ENCODE assay signal across 1 cellular context in the genomic region with DNA sequence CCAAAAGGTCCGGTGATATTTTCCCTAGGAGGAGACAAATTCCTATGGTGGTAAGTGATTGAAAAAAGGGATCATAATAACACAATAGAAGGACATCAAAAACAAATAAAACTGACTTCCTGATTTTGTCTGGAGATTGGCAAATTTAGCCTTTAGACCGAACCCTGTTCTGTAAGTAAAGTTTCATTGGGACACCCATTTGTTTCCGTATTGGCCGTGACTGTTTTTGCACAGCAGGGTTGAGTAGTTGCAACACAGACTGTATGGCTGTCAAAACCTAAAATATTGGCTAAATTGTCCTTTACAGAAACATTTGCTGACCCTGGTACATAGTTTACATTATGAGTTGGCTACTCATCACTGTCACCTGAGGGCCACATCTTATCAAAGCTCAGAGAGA.
TF ChIP-seq lines count a peak whose summit lies in the region.

No MANE protein-coding gene starts in this region.

TF ChIP-seq in HepG2, 621 proteins besides CTCF, POLR2A, EP300 and RAD21 (continued from another document):
- TF ChIP-seq, protein P1, sequence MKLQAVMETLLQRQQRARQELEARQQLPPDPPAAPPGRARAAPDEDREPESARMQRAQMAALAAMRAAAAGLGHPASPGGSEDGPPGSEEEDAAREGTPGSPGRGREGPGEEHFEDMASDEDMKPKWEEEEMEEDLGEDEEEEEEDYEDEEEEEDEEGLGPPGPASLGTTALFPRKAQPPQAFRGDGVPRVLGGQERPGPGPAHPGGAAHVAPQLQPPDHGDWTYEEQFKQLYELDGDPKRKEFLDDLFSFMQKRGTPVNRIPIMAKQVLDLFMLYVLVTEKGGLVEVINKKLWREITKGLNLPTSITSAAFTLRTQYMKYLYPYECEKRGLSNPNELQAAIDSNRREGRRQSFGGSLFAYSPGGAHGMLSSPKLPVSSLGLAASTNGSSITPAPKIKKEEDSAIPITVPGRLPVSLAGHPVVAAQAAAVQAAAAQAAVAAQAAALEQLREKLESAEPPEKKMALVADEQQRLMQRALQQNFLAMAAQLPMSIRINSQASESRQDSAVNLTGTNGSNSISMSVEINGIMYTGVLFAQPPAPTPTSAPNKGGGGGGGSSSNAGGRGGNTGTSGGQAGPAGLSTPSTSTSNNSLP (IDR thresholded peaks at IDR 0.05; ENCODE audit: low read depth, low read length), result no peak
- no peak for TF ChIP-seq ZNF616 (CRISPR knock-in tag; IDR thresholded peaks at IDR 0.05; ENCODE audit: low read depth)
- TF ChIP-seq JUNB (CRISPR knock-in tag; IDR thresholded peaks at IDR 0.05; ENCODE audit: borderline replicate concordance), result no peak
- TF ChIP-seq, protein P2, sequence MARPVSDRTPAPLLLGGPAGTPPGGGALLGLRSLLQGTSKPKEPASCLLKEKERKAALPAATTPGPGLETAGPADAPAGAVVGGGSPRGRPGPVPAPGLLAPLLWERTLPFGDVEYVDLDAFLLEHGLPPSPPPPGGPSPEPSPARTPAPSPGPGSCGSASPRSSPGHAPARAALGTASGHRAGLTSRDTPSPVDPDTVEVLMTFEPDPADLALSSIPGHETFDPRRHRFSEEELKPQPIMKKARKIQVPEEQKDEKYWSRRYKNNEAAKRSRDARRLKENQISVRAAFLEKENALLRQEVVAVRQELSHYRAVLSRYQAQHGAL (CRISPR knock-in tag; IDR thresholded peaks at IDR 0.05; ENCODE audit: not compliant biosample characterization), result no peak
- TF ChIP-seq RNF2 (conservative IDR thresholded peaks at IDR 0.05; ENCODE audit: low read depth), result no peak
- TF ChIP-seq, protein P3, sequence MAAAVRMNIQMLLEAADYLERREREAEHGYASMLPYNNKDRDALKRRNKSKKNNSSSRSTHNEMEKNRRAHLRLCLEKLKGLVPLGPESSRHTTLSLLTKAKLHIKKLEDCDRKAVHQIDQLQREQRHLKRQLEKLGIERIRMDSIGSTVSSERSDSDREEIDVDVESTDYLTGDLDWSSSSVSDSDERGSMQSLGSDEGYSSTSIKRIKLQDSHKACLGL (CRISPR knock-in tag; IDR thresholded peaks at IDR 0.05), result no peak
- TF ChIP-seq, protein P4, sequence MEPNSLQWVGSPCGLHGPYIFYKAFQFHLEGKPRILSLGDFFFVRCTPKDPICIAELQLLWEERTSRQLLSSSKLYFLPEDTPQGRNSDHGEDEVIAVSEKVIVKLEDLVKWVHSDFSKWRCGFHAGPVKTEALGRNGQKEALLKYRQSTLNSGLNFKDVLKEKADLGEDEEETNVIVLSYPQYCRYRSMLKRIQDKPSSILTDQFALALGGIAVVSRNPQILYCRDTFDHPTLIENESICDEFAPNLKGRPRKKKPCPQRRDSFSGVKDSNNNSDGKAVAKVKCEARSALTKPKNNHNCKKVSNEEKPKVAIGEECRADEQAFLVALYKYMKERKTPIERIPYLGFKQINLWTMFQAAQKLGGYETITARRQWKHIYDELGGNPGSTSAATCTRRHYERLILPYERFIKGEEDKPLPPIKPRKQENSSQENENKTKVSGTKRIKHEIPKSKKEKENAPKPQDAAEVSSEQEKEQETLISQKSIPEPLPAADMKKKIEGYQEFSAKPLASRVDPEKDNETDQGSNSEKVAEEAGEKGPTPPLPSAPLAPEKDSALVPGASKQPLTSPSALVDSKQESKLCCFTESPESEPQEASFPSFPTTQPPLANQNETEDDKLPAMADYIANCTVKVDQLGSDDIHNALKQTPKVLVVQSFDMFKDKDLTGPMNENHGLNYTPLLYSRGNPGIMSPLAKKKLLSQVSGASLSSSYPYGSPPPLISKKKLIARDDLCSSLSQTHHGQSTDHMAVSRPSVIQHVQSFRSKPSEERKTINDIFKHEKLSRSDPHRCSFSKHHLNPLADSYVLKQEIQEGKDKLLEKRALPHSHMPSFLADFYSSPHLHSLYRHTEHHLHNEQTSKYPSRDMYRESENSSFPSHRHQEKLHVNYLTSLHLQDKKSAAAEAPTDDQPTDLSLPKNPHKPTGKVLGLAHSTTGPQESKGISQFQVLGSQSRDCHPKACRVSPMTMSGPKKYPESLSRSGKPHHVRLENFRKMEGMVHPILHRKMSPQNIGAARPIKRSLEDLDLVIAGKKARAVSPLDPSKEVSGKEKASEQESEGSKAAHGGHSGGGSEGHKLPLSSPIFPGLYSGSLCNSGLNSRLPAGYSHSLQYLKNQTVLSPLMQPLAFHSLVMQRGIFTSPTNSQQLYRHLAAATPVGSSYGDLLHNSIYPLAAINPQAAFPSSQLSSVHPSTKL (CRISPR knock-in tag; IDR thresholded peaks at IDR 0.05), result no peak
- TF ChIP-seq, protein P5, sequence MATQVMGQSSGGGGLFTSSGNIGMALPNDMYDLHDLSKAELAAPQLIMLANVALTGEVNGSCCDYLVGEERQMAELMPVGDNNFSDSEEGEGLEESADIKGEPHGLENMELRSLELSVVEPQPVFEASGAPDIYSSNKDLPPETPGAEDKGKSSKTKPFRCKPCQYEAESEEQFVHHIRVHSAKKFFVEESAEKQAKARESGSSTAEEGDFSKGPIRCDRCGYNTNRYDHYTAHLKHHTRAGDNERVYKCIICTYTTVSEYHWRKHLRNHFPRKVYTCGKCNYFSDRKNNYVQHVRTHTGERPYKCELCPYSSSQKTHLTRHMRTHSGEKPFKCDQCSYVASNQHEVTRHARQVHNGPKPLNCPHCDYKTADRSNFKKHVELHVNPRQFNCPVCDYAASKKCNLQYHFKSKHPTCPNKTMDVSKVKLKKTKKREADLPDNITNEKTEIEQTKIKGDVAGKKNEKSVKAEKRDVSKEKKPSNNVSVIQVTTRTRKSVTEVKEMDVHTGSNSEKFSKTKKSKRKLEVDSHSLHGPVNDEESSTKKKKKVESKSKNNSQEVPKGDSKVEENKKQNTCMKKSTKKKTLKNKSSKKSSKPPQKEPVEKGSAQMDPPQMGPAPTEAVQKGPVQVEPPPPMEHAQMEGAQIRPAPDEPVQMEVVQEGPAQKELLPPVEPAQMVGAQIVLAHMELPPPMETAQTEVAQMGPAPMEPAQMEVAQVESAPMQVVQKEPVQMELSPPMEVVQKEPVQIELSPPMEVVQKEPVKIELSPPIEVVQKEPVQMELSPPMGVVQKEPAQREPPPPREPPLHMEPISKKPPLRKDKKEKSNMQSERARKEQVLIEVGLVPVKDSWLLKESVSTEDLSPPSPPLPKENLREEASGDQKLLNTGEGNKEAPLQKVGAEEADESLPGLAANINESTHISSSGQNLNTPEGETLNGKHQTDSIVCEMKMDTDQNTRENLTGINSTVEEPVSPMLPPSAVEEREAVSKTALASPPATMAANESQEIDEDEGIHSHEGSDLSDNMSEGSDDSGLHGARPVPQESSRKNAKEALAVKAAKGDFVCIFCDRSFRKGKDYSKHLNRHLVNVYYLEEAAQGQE (IDR thresholded peaks at IDR 0.05; ENCODE audit: borderline replicate concordance in 1 of 2, low read depth in 1 of 2, low read length in 2 of 2), result no peak
- TF ChIP-seq HES4 (CRISPR knock-in tag; IDR thresholded peaks at IDR 0.05; ENCODE audit: borderline replicate concordance), result no peak
- TF ChIP-seq ZNF615 (CRISPR knock-in tag; IDR thresholded peaks at IDR 0.05; ENCODE audit: borderline replicate concordance), result no peak
